In the genomic region with DNA sequence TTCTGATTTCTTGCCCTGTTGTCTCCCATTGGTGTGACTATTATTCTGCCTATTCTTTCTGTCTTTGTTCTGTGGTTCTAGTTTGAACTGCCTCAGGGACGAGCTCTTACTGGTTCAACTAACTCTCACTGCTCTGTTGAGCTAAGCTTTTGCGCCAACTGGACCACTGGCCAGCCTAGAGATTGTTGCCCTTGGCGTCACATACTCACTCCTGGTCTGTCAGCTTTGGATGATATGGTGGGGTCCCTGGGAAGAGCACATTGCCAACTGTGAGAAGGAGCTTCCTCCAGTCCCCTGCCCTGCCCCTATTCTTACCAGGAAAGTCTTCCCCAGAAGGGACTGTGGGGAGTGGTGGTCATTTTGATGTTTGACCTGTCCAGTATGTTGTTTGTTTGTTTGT, we compare ENCODE assay signal across 12 cellular contexts. TPM values are rescaled to one million over a fixed set of nuclear protein-coding genes. Genes with fewer than 3 reads are reported as not detected.
A peak's percentile ranks its signal among the peaks of the same experiment; 100 is the strongest.
DNase-seq lines count a peak whose midpoint lies in the region; ATAC-seq and TF ChIP-seq lines count a peak whose summit lies in the region.
"Had no signal": no experiment of that assay in that cellular context is flagged by ENCODE, and none has a peak within 500 bp of the region (broad histone marks: within the 10 kb centered on the region; RNA-seq: fewer than 3 reads in every experiment).

No MANE protein-coding gene starts in this region.

- H3K4me1 Mint-ChIP-seq in activated T-cell treated with anti-CD3 and anti-CD28 coated beads, Interleukin-2, amount 50 U/mL, for 72 hours (ENCODE audit: low read depth), result peaks cover 93% of the 10 kb centered on the region
- H3K4me1 Mint-ChIP-seq in stimulated activated naive CD8-positive, alpha-beta T cell treated with anti-CD3 and anti-CD28 coated beads, Interleukin-15, amount 100 ng/mL, for 72 hours, result peaks cover 86% of the 10 kb centered on the region

- peak overlapping the region; percentile 98 for H3K27ac Mint-ChIP-seq in activated T-cell treated with anti-CD3 and anti-CD28 coated beads, Interleukin-2, amount 50 U/mL, for 72 hours
- H3K27ac Mint-ChIP-seq in stimulated activated naive CD8-positive, alpha-beta T cell treated with anti-CD3 and anti-CD28 coated beads, Interleukin-15, amount 100 ng/mL, for 72 hours, result peak overlapping the region; percentile 91 to 99

- no TSS peak for BruUV-seq in Panc1 (replicated peaks; lab: Mats Ljungman, UMichigan)

- no peak overlapping the region for H3K9ac ChIP-seq in colonic mucosa (ENCODE audit: low read depth in 2 of 2, low read length in 2 of 2)

- H3K27me3 Mint-ChIP-seq in activated T-cell treated with anti-CD3 and anti-CD28 coated beads, Interleukin-2, amount 50 U/mL, for 72 hours (ENCODE audit: low read depth), result no peaks in the 10 kb centered on the region
- no peaks in the 10 kb centered on the region for H3K27me3 Mint-ChIP-seq in stimulated activated naive CD8-positive, alpha-beta T cell treated with anti-CD3 and anti-CD28 coated beads, Interleukin-15, amount 100 ng/mL, for 72 hours

- CTCF ChIA-PET in Panc1 (lab: Charles Lee), result no interaction called here

- peaks cover 31 to 77% of the 10 kb centered on the region in 2 donors for H3K36me3 Mint-ChIP-seq in activated T-cell treated with anti-CD3 and anti-CD28 coated beads, Interleukin-2, amount 50 U/mL, for 72 hours (ENCODE audit: insufficient read depth in 2 of 2)

- no peak for TF ChIP-seq POLR2A in thyroid gland (IDR thresholded peaks at IDR 0.05)

- H3K9me3 Mint-ChIP-seq in activated T-cell treated with anti-CD3 and anti-CD28 coated beads, Interleukin-2, amount 50 U/mL, for 72 hours, result no peaks in the 10 kb centered on the region
- H3K9me3 Mint-ChIP-seq in stimulated activated naive CD8-positive, alpha-beta T cell treated with anti-CD3 and anti-CD28 coated beads, Interleukin-15, amount 100 ng/mL, for 72 hours, result no peaks in the 10 kb centered on the region

- intact Hi-C loops in Panc1 (cut with micrococcal nuclease; ENCODE audit: unreplicated experiment) (no loop called here), colonic mucosa (cut with DNase I) (no loop called here), thyroid gland (cut with DNase I) (no loop called here)

- H3K27ac ChIP-seq in Panc1 (ENCODE audit: low read length), result peak overlapping the region; percentile 30; the same call in 1 of the 2 replicates
- H3K27ac ChIP-seq in colonic mucosa, result peak overlapping the region; percentile 76
- H3K27ac ChIP-seq in thyroid gland, result no peak overlapping the region

- H3K9me3 ChIP-seq in Panc1 (ENCODE audit: control insufficient read depth, insufficient read depth, low read depth, low read length), result no peaks in the 10 kb centered on the region
- no peaks in the 10 kb centered on the region for H3K9me3 ChIP-seq in colonic mucosa
- no peaks in the 10 kb centered on the region for H3K9me3 ChIP-seq in thyroid gland
- H3K9me3 ChIP-seq: esophagus muscularis mucosa had no signal

- no peak for TF ChIP-seq CTCF in Panc1 (IDR thresholded peaks at IDR 0.05)
- TF ChIP-seq CTCF in colonic mucosa (IDR thresholded peaks at IDR 0.05), result no peak
- no peak for TF ChIP-seq CTCF in thyroid gland (IDR thresholded peaks at IDR 0.05)

- 98% methylated on average over 3 of the region's 3 CpGs for WGBS in thyroid gland, 2 donors

- H3K36me3 ChIP-seq in Panc1 (ENCODE audit: control insufficient read depth, insufficient read depth, low read length) (peaks cover 8% of the 10 kb centered on the region), colonic mucosa (peaks cover 7% of the 10 kb centered on the region), thyroid gland (no peaks in the 10 kb centered on the region)

- H3K4me3 Mint-ChIP-seq in activated T-cell treated with anti-CD3 and anti-CD28 coated beads, Interleukin-2, amount 50 U/mL, for 72 hours, result peak overlapping the region; percentile 78 to 90
- H3K4me3 Mint-ChIP-seq in stimulated activated naive CD8-positive, alpha-beta T cell treated with anti-CD3 and anti-CD28 coated beads, Interleukin-15, amount 100 ng/mL, for 72 hours, result peak overlapping the region; percentile 75 to 77

- no peaks in the 10 kb centered on the region for H3K27me3 ChIP-seq in Panc1 (ENCODE audit: control insufficient read depth, insufficient read depth, low read length)
- no peaks in the 10 kb centered on the region for H3K27me3 ChIP-seq in colonic mucosa
- H3K27me3 ChIP-seq in thyroid gland, result no peaks in the 10 kb centered on the region
- H3K27me3 ChIP-seq: esophagus muscularis mucosa had no signal

- in situ Hi-C loops in Panc1 (cut with HindIII; ENCODE audit: low pct_unique_long_range_greater_than_20kb, low sequenced_read_pairs), result no loop called here

- DNase-seq in activated T-cell treated with anti-CD3 and anti-CD28 coated beads, Interleukin-2, amount 50 U/mL, for 72 hours, result no peak
- no peak for DNase-seq in activated T-cell treated with anti-CD3 and anti-CD28 coated beads, Interleukin-2, amount 50 U/mL, for 1 hour
- DNase-seq in Panc1 (ENCODE audit: low read depth, low spot score) (no peak), colonic mucosa (no peak), thyroid gland (no peak), NCI-H2196 (lab: John Stamatoyannopoulos, UW; ENCODE audit: unreplicated experiment) (no peak)
- no peak for DNase-seq in stimulated activated naive CD8-positive, alpha-beta T cell treated with anti-CD3 and anti-CD28 coated beads, Interleukin-15, amount 100 ng/mL, for 72 hours
- DNase-seq: central memory CD4-positive, alpha-beta T cell; Karpas-422; right cardiac atrium had no signal

- no peak for ATAC-seq in activated T-cell treated with anti-CD3 and anti-CD28 coated beads, Interleukin-2, amount 50 U/mL, for 72 hours (replicated peaks in 1 of 2)
- ATAC-seq in Panc1 (no peak), HG03565 (IDR thresholded peaks at IDR 0.05; ENCODE audit: unreplicated experiment) (no peak)
- no peak for ATAC-seq in stimulated activated naive CD8-positive, alpha-beta T cell treated with anti-CD3 and anti-CD28 coated beads, Interleukin-15, amount 100 ng/mL, for 72 hours
- ATAC-seq: right cardiac atrium had no signal

- POLR2A ChIA-PET in Panc1 (lab: Charles Lee), result interaction anchor here (1.2 kb wide), 1 partner anchor 26 kb away, joined by 4 read pairs; the partner anchor contains the start of gene MOB1A

- H3K4me3 ChIP-seq in Panc1 (ENCODE audit: low read depth in 2 of 2, low read length in 2 of 2) (no peak overlapping the region), colonic mucosa (no peak overlapping the region), thyroid gland (replicated peaks in 1 of 3) (no peak overlapping the region)
- H3K4me3 ChIP-seq: esophagus muscularis mucosa had no signal

- H3K4me1 ChIP-seq in Panc1 (ENCODE audit: control insufficient read depth, insufficient read depth, low read length), result peaks cover 53% of the 10 kb centered on the region
- H3K4me1 ChIP-seq in colonic mucosa, result peaks cover 10% of the 10 kb centered on the region
- peaks cover 0 to 14% of the 10 kb centered on the region in 2 donors for H3K4me1 ChIP-seq in thyroid gland

RNA-seq across cellular contexts. Expression of gene MTHFD2, which starts 6.0 kb away (rescaled TPM):
- 100 to 1,000 TPM; 518 to 624 TPM for total RNA-seq in activated T-cell treated with anti-CD3 and anti-CD28 coated beads, Interleukin-2, amount 50 U/mL, for 72 hours
- total RNA-seq in Panc1 (2021; ENCODE audit: unreplicated experiment) (215 TPM), colonic mucosa (10 to 100 TPM; 44.9 to 89.2 TPM), thyroid gland (10 to 100 TPM in 3 of 4 donors, 1 to 10 TPM in 1; 9.0 to 34.8 (median 20.9) TPM)
- polyA plus RNA-seq in Panc1 (2012; ENCODE audit: insufficient read length), result 289 TPM

RNA-seq across cellular contexts. Expression of gene MOB1A, which starts 25.8 kb away (rescaled TPM):
- 100 to 1,000 TPM; 121 to 135 TPM for total RNA-seq in activated T-cell treated with anti-CD3 and anti-CD28 coated beads, Interleukin-2, amount 50 U/mL, for 72 hours
- 184 TPM for total RNA-seq in Panc1 (2021; ENCODE audit: unreplicated experiment)
- 64.4 TPM for polyA plus RNA-seq in Panc1 (2012; ENCODE audit: insufficient read length)
- 100 to 1,000 TPM; 124 to 160 TPM for total RNA-seq in colonic mucosa
- total RNA-seq in thyroid gland, result 100 to 1,000 TPM in 3 of 4 donors, 10 to 100 TPM in 1; 92.4 to 117 (median 106) TPM

RNA-seq across cellular contexts. Expression of gene BOLA3, which starts 56.7 kb away (rescaled TPM):
- 10 to 100 TPM; 41.1 to 42.5 TPM for total RNA-seq in activated T-cell treated with anti-CD3 and anti-CD28 coated beads, Interleukin-2, amount 50 U/mL, for 72 hours
- total RNA-seq in Panc1 (2021; ENCODE audit: unreplicated experiment) (69.7 TPM), colonic mucosa (10 to 100 TPM; 44.8 to 95.1 TPM), thyroid gland (10 to 100 TPM; 16.4 to 94.2 (median 78.6) TPM)
- 61.6 TPM for polyA plus RNA-seq in Panc1 (2012; ENCODE audit: insufficient read length)

Comparison
In these comparisons a context has a peak if more than half of its experiments do, and no peak if none do; other contexts are left out.
1. H3K27ac ChIP-seq: peak in Panc1 (single experiment) and colonic mucosa (single experiment); none in thyroid gland (0 of 3).